8 cellular contexts compared by ENCODE assay signal in the genomic region with DNA sequence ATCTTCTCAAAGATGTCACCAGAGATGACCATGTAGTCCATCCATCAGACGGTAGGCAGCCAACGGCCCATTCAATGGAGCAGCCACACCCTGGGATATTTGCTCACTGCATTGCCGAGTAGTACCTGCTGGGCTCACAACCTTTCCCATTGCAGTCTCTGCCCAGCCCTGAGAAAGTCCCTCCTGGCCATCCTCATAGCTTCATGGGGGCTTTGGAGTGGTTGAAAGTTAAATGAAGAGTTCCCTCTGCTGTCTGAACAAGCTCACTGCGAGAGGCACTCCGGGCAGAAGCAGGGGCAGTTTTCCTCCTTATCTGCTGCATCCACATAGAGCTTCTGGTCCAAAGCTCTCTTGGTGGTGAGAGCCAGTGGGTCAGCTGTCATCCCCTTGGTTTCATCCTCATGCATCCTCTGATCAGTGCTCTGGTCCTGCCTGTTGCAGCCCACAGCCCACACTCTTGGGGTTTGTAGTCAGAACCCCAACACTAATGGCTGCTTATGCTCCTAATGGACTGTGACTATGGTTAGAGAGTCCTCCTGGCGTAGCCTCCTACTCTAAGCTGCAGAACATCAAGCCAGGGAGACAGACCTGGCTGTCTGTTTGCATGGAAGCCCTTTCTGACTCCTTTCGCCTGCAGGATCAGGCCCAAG.
DNase-seq lines count a peak whose midpoint lies in the region; ATAC-seq and TF ChIP-seq lines count a peak whose summit lies in the region.

No MANE protein-coding gene starts in this region.

- H3K4me1 ChIP-seq in adipocyte (ENCODE audit: control insufficient read depth, insufficient read depth, low read length), result no peaks in the 10 kb centered on the region

- peak; percentile 23 for DNase-seq in Ammon's horn (ENCODE audit: low spot score)
- peak; percentile 42 for DNase-seq in GM12865 (ENCODE audit: low read depth)
- peak; percentile 80 for DNase-seq in NCI-H345 (lab: John Stamatoyannopoulos, UW)
- DNase-seq in adipocyte (ENCODE audit: low read depth), result peak; percentile 78
- DNase-seq in kidney tubule cell (ENCODE audit: low spot score), result peak; percentile 59
- no peak for DNase-seq in medulla oblongata (ENCODE audit: extremely low spot score)

- TF ChIP-seq CTCF in GM12865 (IDR thresholded peaks at IDR 0.05; ENCODE audit: insufficient read depth, low read depth, low read length, missing control alignments), result peak; percentile 41

- no peaks in the 10 kb centered on the region for H3K36me3 ChIP-seq in adipocyte (ENCODE audit: control insufficient read depth, insufficient read depth, low read length, severe bottlenecking)

- ATAC-seq in GM18517 (IDR thresholded peaks at IDR 0.05; ENCODE audit: unreplicated experiment) (no peak), HG02884 (IDR thresholded peaks at IDR 0.05; ENCODE audit: unreplicated experiment) (no peak)

- no peak overlapping the region for H3K9ac ChIP-seq in adipocyte (ENCODE audit: low read length)

- H3K4me3 ChIP-seq in GM12865 (ENCODE audit: low read depth, low read length) (no peak overlapping the region), adipocyte (ENCODE audit: low read length) (no peak overlapping the region)

- no peaks in the 10 kb centered on the region for H3K27me3 ChIP-seq in adipocyte (replicated peaks; ENCODE audit: control insufficient read depth, insufficient read depth, low read length)

- H3K9me3 ChIP-seq in adipocyte (ENCODE audit: control insufficient read depth, low read length), result no peaks in the 10 kb centered on the region
